20 cellular contexts compared by ENCODE assay signal in the genomic region with DNA sequence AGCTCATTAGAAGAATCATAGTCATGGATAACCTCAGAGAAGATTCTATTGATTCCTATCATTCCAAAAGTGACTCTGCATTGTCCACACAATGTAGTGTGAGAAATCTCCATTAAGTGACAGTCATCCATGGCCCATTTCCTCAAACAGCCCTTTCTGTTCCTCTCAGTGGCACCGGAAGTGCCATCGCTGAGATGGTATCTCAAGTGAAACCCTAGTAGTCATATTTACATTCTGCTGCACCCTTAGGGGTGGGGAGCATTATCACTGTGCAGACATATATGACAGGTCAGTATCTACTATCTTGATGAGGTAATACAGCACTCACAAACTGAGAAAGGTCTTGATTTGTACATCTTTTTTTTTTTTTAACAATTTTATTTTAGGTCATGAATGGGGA. TPM values are rescaled to one million over a fixed set of nuclear protein-coding genes. Genes with fewer than 3 reads are reported as not detected.
DNase-seq lines count a peak whose midpoint lies in the region; ATAC-seq and TF ChIP-seq lines count a peak whose summit lies in the region.
"Had no signal": no experiment of that assay in that cellular context is flagged by ENCODE, and none has a peak within 500 bp of the region (broad histone marks: within the 10 kb centered on the region; RNA-seq: fewer than 3 reads in every experiment).

No MANE protein-coding gene starts in this region.

- TF ChIP-seq POLR2A in right lobe of liver (IDR thresholded peaks at IDR 0.05): no peak

- no peaks in the 10 kb centered on the region for H4K20me1 ChIP-seq in Karpas-422 (ENCODE audit: insufficient read depth, low read depth, low read length)
- no peaks in the 10 kb centered on the region for H4K20me1 ChIP-seq in osteoblast (ENCODE audit: insufficient read depth, low read length)
- H4K20me1 ChIP-seq: BLaER1 had no signal

- no peak overlapping the region for H3K27ac ChIP-seq in Karpas-422 (ENCODE audit: low read length)
- H3K27ac ChIP-seq in right lobe of liver: no peak overlapping the region
- H3K27ac ChIP-seq in osteoblast (ENCODE audit: low read depth, low read length): no peak overlapping the region
- H3K27ac ChIP-seq: BLaER1, esophagus squamous epithelium, GM23248, neutrophil had no signal

- ATAC-seq in GM18868 (IDR thresholded peaks at IDR 0.05; ENCODE audit: unreplicated experiment): peak; percentile 99
- peak; percentile 64 for ATAC-seq in GM21576 (IDR thresholded peaks at IDR 0.05; ENCODE audit: unreplicated experiment)
- no peak for ATAC-seq in right lobe of liver
- ATAC-seq: activated T-cell treated with anti-CD3 and anti-CD28 coated beads, Interleukin-2, amount 50 U/mL, for 4 hours had no signal

- H3K36me3 ChIP-seq in Karpas-422 (ENCODE audit: insufficient read depth, low read length) (no peaks in the 10 kb centered on the region), right lobe of liver (no peaks in the 10 kb centered on the region), osteoblast (ENCODE audit: insufficient read depth, low read length) (no peaks in the 10 kb centered on the region)
- H3K36me3 ChIP-seq: BLaER1, esophagus squamous epithelium, neutrophil had no signal

- 83% methylated on average over 2 of the region's 2 CpGs for WGBS in right lobe of liver (ENCODE audit: insufficient coverage, low coverage, low lambda C conversion rate, missing lambda C conversion rate)

- no peak overlapping the region for H3K9ac ChIP-seq in Karpas-422 (ENCODE audit: low read length)
- H3K9ac ChIP-seq: BLaER1, GM23248 had no signal

- H3K9me2 ChIP-seq in Karpas-422 (replicated peaks; ENCODE audit: insufficient read depth, low read length): no peaks in the 10 kb centered on the region

- H3K79me2 ChIP-seq in Karpas-422 (ENCODE audit: low read length) (no peaks in the 10 kb centered on the region), osteoblast (ENCODE audit: insufficient read depth, low read length) (no peaks in the 10 kb centered on the region)

- no peak overlapping the region for H3K4me3 ChIP-seq in Karpas-422 (ENCODE audit: low read length)
- H3K4me3 ChIP-seq in right lobe of liver: no peak overlapping the region
- H3K4me3 ChIP-seq in osteoblast (ENCODE audit: insufficient read depth, low read length): no peak overlapping the region
- H3K4me3 ChIP-seq: BLaER1, esophagus squamous epithelium, GM23248 had no signal

- H3K27me3 ChIP-seq in Karpas-422 (ENCODE audit: low read length): no peaks in the 10 kb centered on the region
- H3K27me3 ChIP-seq in right lobe of liver: no peaks in the 10 kb centered on the region
- H3K27me3 ChIP-seq in osteoblast (ENCODE audit: insufficient read depth, low read length): no peaks in the 10 kb centered on the region
- H3K27me3 ChIP-seq: BLaER1, esophagus squamous epithelium, neutrophil had no signal

- peak; percentile 64 for DNase-seq in Karpas-422
- DNase-seq in kidney tubule cell (ENCODE audit: low spot score): peak; percentile 17
- no peak for DNase-seq in NCI-H128 (lab: John Stamatoyannopoulos, UW; ENCODE audit: unreplicated experiment)
- no peak for DNase-seq in globus pallidus (ENCODE audit: low spot score)
- DNase-seq in right lobe of liver: no peak
- no peak for DNase-seq in osteoblast (ENCODE audit: insufficient read length, low spot score, missing footprints)
- DNase-seq: activated CD4-positive, alpha-beta T cell treated with anti-CD3 and anti-CD28 coated beads for 4 hours; activated T-cell treated with anti-CD3 and anti-CD28 coated beads, Interleukin-2, amount 50 U/mL, for 4 hours; DND-41; esophagus squamous epithelium; GM23248; NCI-H2029 treated with DMSO at 0.1 percent for 48 hours; NK-92 treated with Interleukin-12 subunit alpha and Interleukin-12 subunit beta, amount 100 ng/mL, for 24 hours; small intestine; substantia nigra; SW 1271 had no signal

- H3K4me1 ChIP-seq in Karpas-422 (ENCODE audit: low read length) (peaks cover 5% of the 10 kb centered on the region), right lobe of liver (no peaks in the 10 kb centered on the region), osteoblast (ENCODE audit: insufficient read depth, low read length) (no peaks in the 10 kb centered on the region)
- H3K4me1 ChIP-seq: BLaER1, esophagus squamous epithelium had no signal

- intact Hi-C loops in right lobe of liver (cut with DNase I): no loop called here

- H2AFZ ChIP-seq in Karpas-422 (ENCODE audit: low read length): peak overlapping the region; percentile 48; the same call in 1 of the 2 replicates
- H2AFZ ChIP-seq in osteoblast (ENCODE audit: low read length): no peak overlapping the region
- H2AFZ ChIP-seq: GM23248 had no signal

- TF ChIP-seq CTCF in right lobe of liver (IDR thresholded peaks at IDR 0.05): no peak
- TF ChIP-seq CTCF in osteoblast (IDR thresholded peaks at IDR 0.05; ENCODE audit: extremely low read depth, low read depth, low read length): no peak

- no peak overlapping the region for H3K4me2 ChIP-seq in Karpas-422 (ENCODE audit: low read depth, low read length, poor library complexity, severe bottlenecking)
- H3K4me2 ChIP-seq in osteoblast (ENCODE audit: insufficient read depth, low read length): no peak overlapping the region
- H3K4me2 ChIP-seq: BLaER1 had no signal

- H3K9me3 ChIP-seq in Karpas-422 (ENCODE audit: low read length) (no peaks in the 10 kb centered on the region), right lobe of liver (no peaks in the 10 kb centered on the region), osteoblast (ENCODE audit: low read depth, low read length) (no peaks in the 10 kb centered on the region)
- H3K9me3 ChIP-seq: BLaER1, esophagus squamous epithelium, neutrophil had no signal

RNA-seq across cellular contexts. Expression of gene MIER3, which starts 55.4 kb away (rescaled TPM):
- total RNA-seq in Karpas-422 (2014; rRNA removed; shearing (Covaris generic); ENCODE audit: low replicate concordance): 21.3 and 41.4 TPM in 2 replicates
- 10 to 100 TPM in 4 of 6 experiments, 1 to 10 TPM in 2; 7.3 to 14.7 (median 11.2) TPM for total RNA-seq in right lobe of liver
- 19.2 and 29.7 TPM in 2 replicates for total RNA-seq in osteoblast

Comparison
In these comparisons a context has a peak if more than half of its experiments do, and no peak if none do; other contexts are left out.
1. ATAC-seq: peak in GM18868 (single experiment) and GM21576 (single experiment); none in right lobe of liver (0 of 4).
2. DNase-seq: peak in Karpas-422 (single experiment) and kidney tubule cell (single experiment); none in NCI-H128 (single experiment), globus pallidus (single experiment), right lobe of liver (0 of 3) and osteoblast (single experiment).